In the genomic region with DNA sequence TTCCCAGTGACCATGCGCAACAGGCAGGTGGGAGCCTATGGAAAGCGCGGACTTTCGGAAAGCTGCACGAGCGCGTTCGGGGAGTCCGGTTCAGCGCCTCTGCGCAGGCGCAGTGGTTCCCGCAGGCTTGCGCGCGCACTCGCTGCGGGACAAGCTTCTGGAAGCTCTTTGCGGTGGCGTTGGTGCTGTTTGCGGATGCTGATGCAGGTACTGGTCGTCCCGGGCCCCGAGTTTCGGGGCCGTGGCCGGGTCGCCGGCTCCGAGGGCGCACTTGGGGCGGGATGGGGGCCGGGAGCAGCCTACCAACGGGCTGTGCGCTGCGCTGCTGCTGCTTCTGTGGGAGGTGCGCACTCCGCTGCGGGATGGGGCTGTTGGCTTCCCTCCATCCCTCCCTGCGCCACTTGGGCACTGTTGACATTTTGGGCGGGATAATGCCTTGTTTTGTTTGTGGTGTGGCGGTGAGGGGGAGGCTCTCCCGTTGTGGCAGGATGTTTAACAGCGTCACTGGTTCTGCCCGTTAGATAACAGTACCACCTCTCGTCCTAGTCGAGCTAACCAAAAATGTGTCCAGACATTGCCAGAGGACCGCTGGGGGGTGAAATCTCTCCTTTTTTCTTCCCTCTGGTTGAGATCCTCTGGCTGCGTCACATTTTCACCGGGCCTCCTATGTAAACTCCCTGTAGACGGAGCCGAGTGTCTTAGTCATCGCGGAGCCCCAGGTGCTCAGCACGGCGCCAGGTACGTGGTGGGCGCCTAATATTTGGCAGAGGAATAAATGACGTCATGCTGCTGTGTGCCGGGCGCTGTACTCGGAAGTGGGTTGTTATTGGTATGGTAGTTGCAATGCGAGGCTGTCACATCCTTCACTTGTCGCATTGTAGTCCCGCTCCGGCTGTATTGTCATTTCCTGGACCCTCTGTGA, we compare ENCODE assay signal across 1 cellular context.
TF ChIP-seq lines count a peak whose summit lies in the region.

Gene ZNF483, plus strand, starts transcription at position 124 of the 922 bp plus-strand sequence. CDS start 2,217 bp downstream, outside the sequence.

TF ChIP-seq in HepG2, 621 proteins besides CTCF, POLR2A, EP300 and RAD21 (continued from another document and continues in another):
- no peak for TF ChIP-seq TBL1XR1 (IDR thresholded peaks at IDR 0.05; ENCODE audit: borderline replicate concordance, low read length, partially characterized antibody)
- no peak for TF ChIP-seq REL (CRISPR knock-in tag; conservative IDR thresholded peaks at IDR 0.05)
- TF ChIP-seq MED1 (CRISPR knock-in tag; IDR thresholded peaks at IDR 0.05) = no peak
- TF ChIP-seq ZNF329 (CRISPR knock-in tag; IDR thresholded peaks at IDR 0.05; ENCODE audit: low read depth) = no peak
- TF ChIP-seq CHD4 (IDR thresholded peaks at IDR 0.05; ENCODE audit: borderline replicate concordance, low read length) = no peak
- TF ChIP-seq ZNF691 (CRISPR knock-in tag; IDR thresholded peaks at IDR 0.05; ENCODE audit: borderline replicate concordance, low read depth) = no peak
- 0 out of 2 replicates have a peak, but pooled peaks have one; percentile 13 for TF ChIP-seq ZNF564 (CRISPR knock-in tag; IDR thresholded peaks at IDR 0.05)
- TF ChIP-seq AGO1 (IDR thresholded peaks at IDR 0.05; ENCODE audit: low read depth, low read length, poor library complexity, severe bottlenecking) = peak; percentile 52
- TF ChIP-seq, protein P1, sequence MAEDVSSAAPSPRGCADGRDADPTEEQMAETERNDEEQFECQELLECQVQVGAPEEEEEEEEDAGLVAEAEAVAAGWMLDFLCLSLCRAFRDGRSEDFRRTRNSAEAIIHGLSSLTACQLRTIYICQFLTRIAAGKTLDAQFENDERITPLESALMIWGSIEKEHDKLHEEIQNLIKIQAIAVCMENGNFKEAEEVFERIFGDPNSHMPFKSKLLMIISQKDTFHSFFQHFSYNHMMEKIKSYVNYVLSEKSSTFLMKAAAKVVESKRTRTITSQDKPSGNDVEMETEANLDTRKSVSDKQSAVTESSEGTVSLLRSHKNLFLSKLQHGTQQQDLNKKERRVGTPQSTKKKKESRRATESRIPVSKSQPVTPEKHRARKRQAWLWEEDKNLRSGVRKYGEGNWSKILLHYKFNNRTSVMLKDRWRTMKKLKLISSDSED (CRISPR knock-in tag; IDR thresholded peaks at IDR 0.05) = no peak
- TF ChIP-seq ZNF746 (CRISPR knock-in tag; IDR thresholded peaks at IDR 0.05) = no peak
- TF ChIP-seq, protein P2, sequence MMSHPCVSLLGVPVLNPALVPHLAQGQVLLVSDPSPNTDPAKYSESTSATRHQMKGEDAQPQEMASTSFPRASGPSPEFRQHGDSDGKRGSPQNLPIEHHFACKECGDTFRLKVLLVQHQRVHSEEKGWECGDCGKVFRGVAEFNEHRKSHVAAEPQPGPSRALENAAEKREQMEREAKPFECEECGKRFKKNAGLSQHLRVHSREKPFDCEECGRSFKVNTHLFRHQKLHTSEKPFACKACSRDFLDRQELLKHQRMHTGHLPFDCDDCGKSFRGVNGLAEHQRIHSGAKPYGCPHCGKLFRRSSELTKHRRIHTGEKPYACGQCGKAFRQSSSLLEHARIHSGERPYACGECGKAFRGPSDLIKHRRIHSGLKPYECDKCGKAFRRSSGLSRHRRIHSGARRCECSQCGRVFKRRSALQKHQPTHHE (CRISPR knock-in tag; IDR thresholded peaks at IDR 0.05; ENCODE audit: borderline replicate concordance) = no peak; the same call in 1 of the 2 replicates
- peak; percentile 48; the same call in 1 of the 2 replicates for TF ChIP-seq PHF20 (CRISPR knock-in tag; IDR thresholded peaks at IDR 0.05)
- no peak for TF ChIP-seq HMG20B (CRISPR knock-in tag; conservative IDR thresholded peaks at IDR 0.05)
- no peak for TF ChIP-seq ZNF572 (CRISPR knock-in tag; IDR thresholded peaks at IDR 0.05)
- TF ChIP-seq FOXC1 (CRISPR knock-in tag; IDR thresholded peaks at IDR 0.05; ENCODE audit: borderline replicate concordance) = no peak; the same call in 1 of the 2 replicates
- TF ChIP-seq, protein P3, sequence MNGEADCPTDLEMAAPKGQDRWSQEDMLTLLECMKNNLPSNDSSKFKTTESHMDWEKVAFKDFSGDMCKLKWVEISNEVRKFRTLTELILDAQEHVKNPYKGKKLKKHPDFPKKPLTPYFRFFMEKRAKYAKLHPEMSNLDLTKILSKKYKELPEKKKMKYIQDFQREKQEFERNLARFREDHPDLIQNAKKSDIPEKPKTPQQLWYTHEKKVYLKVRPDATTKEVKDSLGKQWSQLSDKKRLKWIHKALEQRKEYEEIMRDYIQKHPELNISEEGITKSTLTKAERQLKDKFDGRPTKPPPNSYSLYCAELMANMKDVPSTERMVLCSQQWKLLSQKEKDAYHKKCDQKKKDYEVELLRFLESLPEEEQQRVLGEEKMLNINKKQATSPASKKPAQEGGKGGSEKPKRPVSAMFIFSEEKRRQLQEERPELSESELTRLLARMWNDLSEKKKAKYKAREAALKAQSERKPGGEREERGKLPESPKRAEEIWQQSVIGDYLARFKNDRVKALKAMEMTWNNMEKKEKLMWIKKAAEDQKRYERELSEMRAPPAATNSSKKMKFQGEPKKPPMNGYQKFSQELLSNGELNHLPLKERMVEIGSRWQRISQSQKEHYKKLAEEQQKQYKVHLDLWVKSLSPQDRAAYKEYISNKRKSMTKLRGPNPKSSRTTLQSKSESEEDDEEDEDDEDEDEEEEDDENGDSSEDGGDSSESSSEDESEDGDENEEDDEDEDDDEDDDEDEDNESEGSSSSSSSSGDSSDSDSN (CRISPR knock-in tag; IDR thresholded peaks at IDR 0.05) = peak; percentile 51; the same call in 1 of the 2 replicates
- TF ChIP-seq RNF2 (conservative IDR thresholded peaks at IDR 0.05; ENCODE audit: low read depth) = no peak
- peak; percentile 48; the same call in 1 of the 2 replicates for TF ChIP-seq ZNF274 (CRISPR knock-in tag; IDR thresholded peaks at IDR 0.05)
- peak; percentile 56 for TF ChIP-seq ZEB1 (IDR thresholded peaks at IDR 0.05; ENCODE audit: insufficient replicate concordance, low read depth)
- TF ChIP-seq HOXA5 (CRISPR knock-in tag; IDR thresholded peaks at IDR 0.05) = 0 out of 2 replicates have a peak, but pooled peaks have one; percentile 27
- no peak for TF ChIP-seq ZNF256 (CRISPR knock-in tag; conservative IDR thresholded peaks at IDR 0.05)
- no peak; the same call in 1 of the 2 replicates for TF ChIP-seq CSRNP1 (CRISPR knock-in tag; IDR thresholded peaks at IDR 0.05)
- TF ChIP-seq JUN (CRISPR knock-in tag; IDR thresholded peaks at IDR 0.05) = peak; percentile 25; the same call in 1 of the 2 replicates
- no peak for TF ChIP-seq MEIS1 (CRISPR knock-in tag; IDR thresholded peaks at IDR 0.05; ENCODE audit: borderline replicate concordance)
- TF ChIP-seq IKZF4 (CRISPR knock-in tag; IDR thresholded peaks at IDR 0.05; ENCODE audit: borderline replicate concordance, low read depth, not compliant biosample characterization) = no peak
- no peak for TF ChIP-seq CERS6 (CRISPR knock-in tag; IDR thresholded peaks at IDR 0.05)
- TF ChIP-seq ZSCAN31 (CRISPR knock-in tag; IDR thresholded peaks at IDR 0.05; ENCODE audit: low read depth) = no peak
- TF ChIP-seq WIZ (CRISPR knock-in tag; IDR thresholded peaks at IDR 0.05) = no peak
- TF ChIP-seq MXI1 (IDR thresholded peaks at IDR 0.05; ENCODE audit: borderline replicate concordance, low read depth, low read length) = 0 out of 3 replicates have a peak, but pooled peaks have one; percentile 44
- TF ChIP-seq IRF2 (CRISPR knock-in tag; IDR thresholded peaks at IDR 0.05) = peak; percentile 62; the same call in 1 of the 2 replicates
- no peak for TF ChIP-seq DNMT1 (CRISPR knock-in tag; IDR thresholded peaks at IDR 0.05)
- no peak for TF ChIP-seq ATAD3A (CRISPR knock-in tag; IDR thresholded peaks at IDR 0.05)
- TF ChIP-seq ZHX1 (CRISPR knock-in tag; IDR thresholded peaks at IDR 0.05; ENCODE audit: low read depth) = no peak
- TF ChIP-seq, protein P4, sequence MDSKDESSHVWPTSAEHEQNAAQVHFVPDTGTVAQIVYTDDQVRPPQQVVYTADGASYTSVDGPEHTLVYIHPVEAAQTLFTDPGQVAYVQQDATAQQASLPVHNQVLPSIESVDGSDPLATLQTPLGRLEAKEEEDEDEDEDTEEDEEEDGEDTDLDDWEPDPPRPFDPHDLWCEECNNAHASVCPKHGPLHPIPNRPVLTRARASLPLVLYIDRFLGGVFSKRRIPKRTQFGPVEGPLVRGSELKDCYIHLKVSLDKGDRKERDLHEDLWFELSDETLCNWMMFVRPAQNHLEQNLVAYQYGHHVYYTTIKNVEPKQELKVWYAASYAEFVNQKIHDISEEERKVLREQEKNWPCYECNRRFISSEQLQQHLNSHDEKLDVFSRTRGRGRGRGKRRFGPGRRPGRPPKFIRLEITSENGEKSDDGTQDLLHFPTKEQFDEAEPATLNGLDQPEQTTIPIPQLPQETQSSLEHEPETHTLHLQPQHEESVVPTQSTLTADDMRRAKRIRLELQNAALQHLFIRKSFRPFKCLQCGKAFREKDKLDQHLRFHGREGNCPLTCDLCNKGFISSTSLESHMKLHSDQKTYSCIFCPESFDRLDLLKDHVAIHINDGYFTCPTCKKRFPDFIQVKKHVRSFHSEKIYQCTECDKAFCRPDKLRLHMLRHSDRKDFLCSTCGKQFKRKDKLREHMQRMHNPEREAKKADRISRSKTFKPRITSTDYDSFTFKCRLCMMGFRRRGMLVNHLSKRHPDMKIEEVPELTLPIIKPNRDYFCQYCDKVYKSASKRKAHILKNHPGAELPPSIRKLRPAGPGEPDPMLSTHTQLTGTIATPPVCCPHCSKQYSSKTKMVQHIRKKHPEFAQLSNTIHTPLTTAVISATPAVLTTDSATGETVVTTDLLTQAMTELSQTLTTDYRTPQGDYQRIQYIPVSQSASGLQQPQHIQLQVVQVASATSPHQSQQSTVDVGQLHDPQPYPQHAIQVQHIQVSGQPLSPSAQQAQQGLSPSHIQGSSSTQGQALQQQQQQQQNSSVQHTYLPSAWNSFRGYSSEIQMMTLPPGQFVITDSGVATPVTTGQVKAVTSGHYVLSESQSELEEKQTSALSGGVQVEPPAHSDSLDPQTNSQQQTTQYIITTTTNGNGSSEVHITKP (CRISPR knock-in tag; IDR thresholded peaks at IDR 0.05; ENCODE audit: low read depth) = peak; percentile 14; the same call in 1 of the 2 replicates
- no peak for TF ChIP-seq ELK4 (CRISPR knock-in tag; IDR thresholded peaks at IDR 0.05; ENCODE audit: borderline replicate concordance)
- TF ChIP-seq ZFP36L1 (CRISPR knock-in tag; IDR thresholded peaks at IDR 0.05) = no peak
- no peak for TF ChIP-seq ZKSCAN1 (IDR thresholded peaks at IDR 0.05; ENCODE audit: low read length)
